Comparison of ENCODE assay signal across 33 cellular contexts in genomic region chr9:77210116-77210515, GRCh38. TPM values are rescaled to one million over a fixed set of nuclear protein-coding genes. Genes with fewer than 3 reads are reported as not detected.
DNase-seq lines count a peak whose midpoint lies in the region; FAIRE-seq and TF ChIP-seq lines count a peak whose summit lies in the region.
"Had no signal": no experiment of that assay in that cellular context is flagged by ENCODE, and none has a peak within 500 bp of the region (broad histone marks: within the 10 kb centered on the region; RNA-seq: fewer than 3 reads in every experiment).

No MANE protein-coding gene starts in this region.

- no peak overlapping the region for H3K27ac ChIP-seq in astrocyte (ENCODE audit: low read depth, low read length)
- H3K27ac ChIP-seq: ascending aorta, heart right ventricle, left ventricle myocardium inferior, parathyroid adenoma, right atrium auricular region, SK-N-MC, testis had no signal

- H3K79me2 ChIP-seq in astrocyte (ENCODE audit: insufficient read depth, low read length), result no peaks in the 10 kb centered on the region
- H3K79me2 ChIP-seq: parathyroid adenoma had no signal

- no peaks in the 10 kb centered on the region for H3K9me3 Mint-ChIP-seq in astrocyte (ENCODE audit: unreplicated experiment)
- H3K9me3 Mint-ChIP-seq: activated naive CD8-positive, alpha-beta T cell treated with anti-CD3 and anti-CD28 coated beads for 36 hours; activated T-cell treated with anti-CD3 and anti-CD28 coated beads, Interleukin-2, amount 50 U/mL, for 4 hours; dendritic cell treated with granulocyte-macrophage colony-stimulating factor and Interleukin-4, amounts not matched to agents 40 ng/mL and 50 ng/mL, for 4 days; immature natural killer cell had no signal

- H3K27me3 ChIP-seq in astrocyte (ENCODE audit: insufficient read depth, low read length) (no peaks in the 10 kb centered on the region), HAP-1 (ENCODE audit: low read depth) (no peaks in the 10 kb centered on the region)
- H3K27me3 ChIP-seq: ascending aorta, heart right ventricle, right atrium auricular region, testis had no signal

- H3K9me3 ChIP-seq in astrocyte (ENCODE audit: insufficient read depth, low read depth, low read length) (no peaks in the 10 kb centered on the region), HAP-1 (no peaks in the 10 kb centered on the region)
- H3K9me3 ChIP-seq: ascending aorta, heart right ventricle, left ventricle myocardium inferior, right atrium auricular region, testis had no signal

- H3K9ac ChIP-seq in astrocyte (ENCODE audit: low read length), result no peak overlapping the region
- H3K9ac ChIP-seq: parathyroid adenoma had no signal

- H3K4me3 Mint-ChIP-seq in astrocyte (ENCODE audit: unreplicated experiment), result no peak overlapping the region
- H3K4me3 Mint-ChIP-seq: activated CD8-positive, alpha-beta memory T cell treated with anti-CD3 and anti-CD28 coated beads, Interleukin-2, amount 10 ng/mL, durations not matched to agents 7 days and 5 days; activated naive CD8-positive, alpha-beta T cell treated with anti-CD3 and anti-CD28 coated beads for 36 hours; activated T-cell treated with anti-CD3 and anti-CD28 coated beads, Interleukin-2, amount 50 U/mL, for 4 hours; dendritic cell treated with granulocyte-macrophage colony-stimulating factor and Interleukin-4, amounts not matched to agents 40 ng/mL and 50 ng/mL, for 4 days; immature natural killer cell had no signal

- H3K36me3 ChIP-seq in astrocyte (ENCODE audit: insufficient read depth, low read length), result peaks cover 2% of the 10 kb centered on the region
- H3K36me3 ChIP-seq in HAP-1 (replicated peaks), result peaks cover 8% of the 10 kb centered on the region

- DNase-seq in A172 (ENCODE audit: low spot score) (peak; percentile 19), HK-2 (ENCODE audit: unreplicated experiment) (peak; percentile 0), astrocyte (ENCODE audit: low read depth) (peak; percentile 25), iPS-NIHi11 (ENCODE audit: low spot score) (peak; percentile 30), HAP-1 (ENCODE audit: low spot score in 2 of 2) (no peak), NCI-H1694 treated with DMSO at 0.1 percent for 48 hours (lab: John Stamatoyannopoulos, UW) (no peak), NCI-H146 treated with DMSO at 0.1 percent for 48 hours (lab: John Stamatoyannopoulos, UW; ENCODE audit: unreplicated experiment) (no peak), putamen (ENCODE audit: low spot score) (no peak)
- DNase-seq: activated CD4-positive, alpha-beta T cell treated with anti-CD3 and anti-CD28 coated beads, Interleukin-2, amount 50 U/mL, for 4 hours; activated CD8-positive, alpha-beta memory T cell treated with anti-CD3 and anti-CD28 coated beads, Interleukin-2, amount 10 ng/mL, durations not matched to agents 7 days and 5 days; activated gamma-delta T cell; activated naive CD8-positive, alpha-beta T cell treated with anti-CD3 and anti-CD28 coated beads for 36 hours; activated T-cell treated with anti-CD3 and anti-CD28 coated beads, Interleukin-2, amount 50 U/mL, for 4 hours; Calu3; DMS79 treated with DMSO at 0.1 percent for 48 hours; foreskin melanocyte; heart right ventricle; immature natural killer cell; left ventricle myocardium inferior; NCI-H1048; NCI-H187; NCI-H446 treated with DMSO at 0.1 percent for 48 hours; OCI-M1; stimulated activated CD4-positive, alpha-beta T cell treated with anti-CD3 and anti-CD28 coated beads, Interleukin-1b, Interleukin-23, amount 100 ng/mL, for 48 hours; stimulated activated naive CD8-positive, alpha-beta T cell treated with anti-CD3 and anti-CD28 coated beads, Interleukin-15, Interleukin-2, amounts not matched to agents 100 U/mL and 50 U/mL, for 24 hours; testis had no signal

- H3K4me3 ChIP-seq in astrocyte (ENCODE audit: insufficient read depth, low read depth, low read length), result no peak overlapping the region
- no peak overlapping the region for H3K4me3 ChIP-seq in HAP-1
- H3K4me3 ChIP-seq: ascending aorta, heart right ventricle, left ventricle myocardium inferior, right atrium auricular region, SK-N-MC, testis had no signal

- no peak for TF ChIP-seq CTCF in astrocyte (IDR thresholded peaks at IDR 0.05; ENCODE audit: insufficient read depth, low read depth, low read length)

- no peaks in the 10 kb centered on the region for H3K27me3 Mint-ChIP-seq in astrocyte (ENCODE audit: low read depth, unreplicated experiment)
- H3K27me3 Mint-ChIP-seq: activated CD8-positive, alpha-beta memory T cell treated with anti-CD3 and anti-CD28 coated beads, Interleukin-2, amount 10 ng/mL, durations not matched to agents 7 days and 5 days; activated naive CD8-positive, alpha-beta T cell treated with anti-CD3 and anti-CD28 coated beads for 36 hours; dendritic cell treated with granulocyte-macrophage colony-stimulating factor and Interleukin-4, amounts not matched to agents 40 ng/mL and 50 ng/mL, for 4 days had no signal

- H3K36me3 Mint-ChIP-seq in astrocyte (ENCODE audit: low read depth, unreplicated experiment), result no peaks in the 10 kb centered on the region

- FAIRE-seq in astrocyte (lab: Jason Lieb, UNC), result no peak
- FAIRE-seq: GM18507, GM19239 had no signal

- H2AFZ ChIP-seq in astrocyte (ENCODE audit: low read depth, low read length), result no peak overlapping the region
- H2AFZ ChIP-seq: parathyroid adenoma had no signal

- H3K27ac Mint-ChIP-seq in astrocyte (ENCODE audit: unreplicated experiment), result no peak overlapping the region
- H3K27ac Mint-ChIP-seq: activated CD8-positive, alpha-beta memory T cell treated with anti-CD3 and anti-CD28 coated beads, Interleukin-2, amount 10 ng/mL, durations not matched to agents 7 days and 5 days; activated naive CD8-positive, alpha-beta T cell treated with anti-CD3 and anti-CD28 coated beads for 36 hours; dendritic cell treated with granulocyte-macrophage colony-stimulating factor and Interleukin-4, amounts not matched to agents 40 ng/mL and 50 ng/mL, for 4 days; immature natural killer cell had no signal

- H3K4me1 Mint-ChIP-seq in astrocyte (ENCODE audit: low read depth, unreplicated experiment), result peaks cover 4% of the 10 kb centered on the region
- H3K4me1 Mint-ChIP-seq: activated CD8-positive, alpha-beta memory T cell treated with anti-CD3 and anti-CD28 coated beads, Interleukin-2, amount 10 ng/mL, durations not matched to agents 7 days and 5 days; activated naive CD8-positive, alpha-beta T cell treated with anti-CD3 and anti-CD28 coated beads for 36 hours; immature natural killer cell had no signal

- in situ Hi-C loops in HAP-1 (cut with MboI; ENCODE audit: low sequenced_read_pairs), result no loop called here

- no peak overlapping the region for H3K4me2 ChIP-seq in astrocyte (ENCODE audit: low read length)

- no peaks in the 10 kb centered on the region for H4K20me1 ChIP-seq in astrocyte (ENCODE audit: insufficient read depth, low read length)

- H3K4me1 ChIP-seq in astrocyte (ENCODE audit: insufficient read depth, low read length), result no peaks in the 10 kb centered on the region
- no peaks in the 10 kb centered on the region for H3K4me1 ChIP-seq in HAP-1
- H3K4me1 ChIP-seq: ascending aorta, heart right ventricle, left ventricle myocardium inferior, parathyroid adenoma, right atrium auricular region, testis had no signal

RNA-seq across cellular contexts. Expression of gene VPS13A, which starts 32.8 kb away (rescaled TPM):
- total RNA-seq in A172 (2014; rRNA removed; shearing (Covaris generic)), result 29.4 and 40.9 TPM in 2 replicates
- 31.7 and 34.9 TPM in 2 replicates for total RNA-seq in astrocyte

Comparison
In these comparisons a context has a peak if more than half of its experiments do, and no peak if none do; other contexts are left out.
1. DNase-seq: peak in A172 (single experiment), HK-2 (single experiment), astrocyte (single experiment) and iPS-NIHi11 (single experiment); none in HAP-1 (0 of 2), NCI-H1694 treated with DMSO at 0.1 percent for 48 hours (single experiment), NCI-H146 treated with DMSO at 0.1 percent for 48 hours (single experiment) and putamen (single experiment).